30 cellular contexts compared by ENCODE assay signal in genomic region chr22:48653929-48654328, GRCh38.
"Had no signal": no experiment of that assay in that cellular context is flagged by ENCODE, and none has a peak within 500 bp of the region (broad histone marks: within the 10 kb centered on the region; RNA-seq: fewer than 3 reads in every experiment).

No MANE protein-coding gene starts in this region.

- H3K4me1 ChIP-seq: body of pancreas, colonic mucosa, foreskin keratinocyte, gastrocnemius medialis had no signal

- DNase-seq: activated B cell treated with CpG ODN at 0.5 μM for 24 hours; activated CD4-positive, alpha-beta T cell treated with anti-CD3 and anti-CD28 coated beads for 48 hours; activated CD4-positive, alpha-beta T cell treated with anti-CD3 and anti-CD28 coated beads, Interleukin-2, amount 50 U/mL, for 1 hour; activated CD4-positive, alpha-beta T cell treated with anti-CD3 and anti-CD28 coated beads, Interleukin-2, amount 50 U/mL, for 48 hours; activated CD8-positive, alpha-beta memory T cell treated with anti-CD3 and anti-CD28 coated beads for 24 hours; activated CD8-positive, alpha-beta T cell treated with anti-CD3 and anti-CD28 coated beads for 36 hours; activated effector memory CD4-positive, alpha-beta T cell treated with Interleukin-2 at 50 U/mL for 16 hours; activated gamma-delta T cell treated with Interleukin-2 at 50 U/mL for 16 hours; activated naive CD4-positive, alpha-beta T cell treated with anti-CD3 and anti-CD28 coated beads, Interleukin-2, amount 50 U/mL, for 16 hours; activated naive CD4-positive, alpha-beta T cell treated with Interleukin-2 at 50 U/mL for 16 hours; activated T-cell treated with anti-CD3 and anti-CD28 coated beads, Interleukin-2, amount 50 U/mL, for 4 hours; amniotic stem cell; anterior cingulate cortex; body of pancreas; central memory CD4-positive, alpha-beta T cell; cerebellar nuclear complex; colonic mucosa; dorsolateral prefrontal cortex; effector memory CD4-positive, alpha-beta T cell; endodermal cell; foreskin keratinocyte; gastrocnemius medialis; glutamatergic neuron; SW 1271; T-cell; T1000; WERI-Rb-1 had no signal

- ATAC-seq: activated CD4-positive, CD25-positive, alpha-beta regulatory T cell treated with anti-CD3 and anti-CD28 coated beads, Interleukin-2, amount 50 U/mL, for 24 hours; activated CD8-positive, alpha-beta T cell treated with anti-CD3 and anti-CD28 coated beads for 36 hours; activated T-cell treated with anti-CD3 and anti-CD28 coated beads, Interleukin-2, amount 50 U/mL, for 4 hours; activated T-helper 17 cell treated with anti-CD3 and anti-CD28 coated beads, Interleukin-2, amount 50 U/mL, for 72 hours; body of pancreas; esophagus mucosa; foreskin keratinocyte; gastrocnemius medialis; T-cell had no signal

- H3K9me3 ChIP-seq: body of pancreas, colonic mucosa, gastrocnemius medialis had no signal

- H3K27ac ChIP-seq: body of pancreas, colonic mucosa, foreskin keratinocyte, gastrocnemius medialis, WERI-Rb-1 had no signal

- H3K27me3 ChIP-seq: body of pancreas, colonic mucosa, dorsolateral prefrontal cortex, foreskin keratinocyte, gastrocnemius medialis had no signal

- H3K4me3 ChIP-seq: body of pancreas, colonic mucosa, dorsolateral prefrontal cortex, gastrocnemius medialis had no signal

- H3K36me3 ChIP-seq: colonic mucosa, gastrocnemius medialis, WERI-Rb-1 had no signal
